Comparison of ENCODE assay signal across 14 cellular contexts in genomic region chr17:30958187-30958586, GRCh38.
DNase-seq lines count a peak whose midpoint lies in the region; ATAC-seq and TF ChIP-seq lines count a peak whose summit lies in the region.
"Had no signal": no experiment of that assay in that cellular context is flagged by ENCODE, and none has a peak within 500 bp of the region (broad histone marks: within the 10 kb centered on the region; RNA-seq: fewer than 3 reads in every experiment).

No MANE protein-coding gene starts in this region.

- DNase-seq in EH (ENCODE audit: low read depth) = peak; percentile 22
- DNase-seq in NAMALWA (ENCODE audit: low spot score) = peak; percentile 75
- no peak for DNase-seq in caudate nucleus (lab: John Stamatoyannopoulos, UW)
- no peak for DNase-seq in DMS114 treated with DMSO at 0.1 percent for 48 hours (lab: John Stamatoyannopoulos, UW; ENCODE audit: unreplicated experiment)
- no peak for DNase-seq in posterior cingulate gyrus
- DNase-seq: activated CD4-positive, alpha-beta T cell treated with anti-CD3 and anti-CD28 coated beads for 4 hours; central memory CD4-positive, alpha-beta T cell; naive thymus-derived CD8-positive, alpha-beta T cell; NCI-H1105 treated with DMSO at 0.1 percent for 48 hours had no signal

- TF ChIP-seq CTCF in neutrophil (IDR thresholded peaks at IDR 0.05) = no peak

- H3K36me3 ChIP-seq in neutrophil = no peaks in the 10 kb centered on the region
- H3K36me3 ChIP-seq: SJSA1 had no signal

- H3K4me1 ChIP-seq in neutrophil (ENCODE audit: control insufficient read depth in 1 of 2, insufficient read depth in 1 of 2, low read depth in 1 of 2, low read length in 1 of 2) = peaks cover 43 to 44% of the 10 kb centered on the region in 2 experiments

- ATAC-seq in GM21786 (IDR thresholded peaks at IDR 0.05; ENCODE audit: unreplicated experiment) (no peak), HG03095 (IDR thresholded peaks at IDR 0.05; ENCODE audit: unreplicated experiment) (no peak)
- ATAC-seq: esophagus mucosa; naive thymus-derived CD8-positive, alpha-beta T cell had no signal

- H3K27ac ChIP-seq in caudate nucleus (ENCODE audit: low read depth, low read length) (peak overlapping the region; percentile 52), neutrophil (peak overlapping the region; percentile 68)
- H3K27ac ChIP-seq: SJSA1 had no signal

- no peaks in the 10 kb centered on the region for H3K9me3 ChIP-seq in neutrophil
- H3K9me3 ChIP-seq: SJSA1 had no signal

- H3K27me3 ChIP-seq in neutrophil = no peaks in the 10 kb centered on the region
- H3K27me3 ChIP-seq: SJSA1 had no signal

- peak overlapping the region; percentile 6 to 29 for H3K4me3 ChIP-seq in neutrophil (ENCODE audit: low read depth in 1 of 2, low read length in 1 of 2)
- H3K4me3 ChIP-seq: SJSA1 had no signal

- intact Hi-C loops in posterior cingulate gyrus (cut with DNase I) = no loop called here

Comparison
In these comparisons a context has a peak if more than half of its experiments do, and no peak if none do; other contexts are left out.
1. DNase-seq: peak in EH (single experiment) and NAMALWA (single experiment); none in caudate nucleus (0 of 61), DMS114 treated with DMSO at 0.1 percent for 48 hours (single experiment) and posterior cingulate gyrus (0 of 10).